In genomic region chr3:101925564-101925963, GRCh38 we compare ENCODE assay signal across 17 cellular contexts.
A peak's percentile ranks its signal among the peaks of the same experiment; 100 is the strongest.
DNase-seq lines count a peak whose midpoint lies in the region; ATAC-seq and TF ChIP-seq lines count a peak whose summit lies in the region.
"Had no signal": no experiment of that assay in that cellular context is flagged by ENCODE, and none has a peak within 500 bp of the region (broad histone marks: within the 10 kb centered on the region; RNA-seq: fewer than 3 reads in every experiment).

No MANE protein-coding gene starts in this region.

- H3K4me3 ChIP-seq in thyroid gland (replicated peaks in 1 of 3): no peak overlapping the region
- H3K4me3 ChIP-seq: ascending aorta, thoracic aorta had no signal

- TF ChIP-seq CTCF in thyroid gland (IDR thresholded peaks at IDR 0.05): no peak

- no peak overlapping the region for H3K27ac ChIP-seq in thyroid gland
- H3K27ac ChIP-seq: ascending aorta, thoracic aorta had no signal

- peak; percentile 72 for DNase-seq in DMS53 (lab: John Stamatoyannopoulos, UW)
- DNase-seq in NCI-H1436 treated with DMSO at 0.1 percent for 48 hours (lab: John Stamatoyannopoulos, UW): peak; percentile 77
- DNase-seq in RKO (ENCODE audit: low spot score): peak; percentile 76
- DNase-seq in left kidney (ENCODE audit: low read depth, low spot score): peak; percentile 11
- no peak for DNase-seq in thyroid gland
- no peak for DNase-seq in KG1 (lab: John Stamatoyannopoulos, UW)
- no peak for DNase-seq in naive thymus-derived CD8-positive, alpha-beta T cell
- DNase-seq: activated CD4-positive, alpha-beta T cell treated with anti-CD3 and anti-CD28 coated beads for 1 hour; activated T-cell treated with anti-CD3 and anti-CD28 coated beads, Interleukin-2, amount 50 U/mL, for 24 hours; hypothalamus; Karpas-422; natural killer cell; NCI-H2107 had no signal

- intact Hi-C loops in thyroid gland (cut with DNase I): no loop called here

- H3K27ac Mint-ChIP-seq in naive thymus-derived CD8-positive, alpha-beta T cell: peak overlapping the region in 4 of 10 donors; percentile 37 to 66 (median 53)
- H3K27ac Mint-ChIP-seq: activated T-cell treated with anti-CD3 and anti-CD28 coated beads, Interleukin-2, amount 50 U/mL, for 24 hours; dendritic cell treated with granulocyte-macrophage colony-stimulating factor and Interleukin-4, amounts not matched to agents 40 ng/mL and 50 ng/mL, for 4 days; natural killer cell had no signal

- H3K4me1 ChIP-seq in thyroid gland: peaks cover 0 to 3% of the 10 kb centered on the region in 2 donors
- H3K4me1 ChIP-seq: ascending aorta had no signal

- no peak for TF ChIP-seq POLR2A in thyroid gland (IDR thresholded peaks at IDR 0.05)

- POLR2A ChIA-PET in naive thymus-derived CD8-positive, alpha-beta T cell (lab: Charles Lee): interaction anchor here (0.7 kb wide), 1 partner anchor 15 kb away, joined by 5 read pairs; no protein-coding TSS in a partner anchor

- no peaks in the 10 kb centered on the region for H3K27me3 Mint-ChIP-seq in naive thymus-derived CD8-positive, alpha-beta T cell

- H3K4me1 Mint-ChIP-seq in naive thymus-derived CD8-positive, alpha-beta T cell: peaks cover 15 to 25% (median 23%) of the 10 kb centered on the region in 4 donors

- H3K9me3 ChIP-seq in thyroid gland: no peaks in the 10 kb centered on the region
- H3K9me3 ChIP-seq: ascending aorta, thoracic aorta had no signal

- H3K4me3 Mint-ChIP-seq in naive thymus-derived CD8-positive, alpha-beta T cell: peak overlapping the region in 5 of 10 donors; percentile 1 to 37 (median 22)
- H3K4me3 Mint-ChIP-seq: activated T-cell treated with anti-CD3 and anti-CD28 coated beads, Interleukin-2, amount 50 U/mL, for 24 hours; CD14-positive monocyte; dendritic cell treated with granulocyte-macrophage colony-stimulating factor and Interleukin-4, amounts not matched to agents 40 ng/mL and 50 ng/mL, for 4 days; natural killer cell had no signal

- WGBS in thyroid gland, 2 donors: 86 to 91% methylated on average over 2 of the region's 2 CpGs

- no peak for ATAC-seq in naive thymus-derived CD8-positive, alpha-beta T cell
- ATAC-seq: natural killer cell had no signal

- H3K9me3 Mint-ChIP-seq in naive thymus-derived CD8-positive, alpha-beta T cell: peaks cover 0 to 4% (median 0%) of the 10 kb centered on the region in 9 donors
- H3K9me3 Mint-ChIP-seq: dendritic cell treated with granulocyte-macrophage colony-stimulating factor and Interleukin-4, amounts not matched to agents 40 ng/mL and 50 ng/mL, for 4 days; natural killer cell had no signal

- H3K36me3 ChIP-seq in thyroid gland: no peaks in the 10 kb centered on the region
- H3K36me3 ChIP-seq: ascending aorta, thoracic aorta had no signal

- no peaks in the 10 kb centered on the region for H3K27me3 ChIP-seq in thyroid gland
- H3K27me3 ChIP-seq: ascending aorta had no signal

- H3K36me3 Mint-ChIP-seq in naive thymus-derived CD8-positive, alpha-beta T cell: peaks cover 0 to 8% (median 0%) of the 10 kb centered on the region in 3 donors
- H3K36me3 Mint-ChIP-seq: natural killer cell had no signal

Comparison
In these comparisons a context has a peak if more than half of its experiments do, and no peak if none do; other contexts are left out.
1. DNase-seq: peak in DMS53 (single experiment), NCI-H1436 treated with DMSO at 0.1 percent for 48 hours (single experiment), RKO (single experiment) and left kidney (single experiment); none in thyroid gland (0 of 2), KG1 (single experiment) and naive thymus-derived CD8-positive, alpha-beta T cell (0 of 10).